ENCODE assay signal across 14 cellular contexts in genomic region chr5:172943906-172944305, GRCh38. TPM values are rescaled to one million over a fixed set of nuclear protein-coding genes. Genes with fewer than 3 reads are reported as not detected.
DNase-seq lines count a peak whose midpoint lies in the region; ATAC-seq, FAIRE-seq and TF ChIP-seq lines count a peak whose summit lies in the region.
"Had no signal": no experiment of that assay in that cellular context is flagged by ENCODE, and none has a peak within 500 bp of the region (broad histone marks: within the 10 kb centered on the region; RNA-seq: fewer than 3 reads in every experiment).

No MANE protein-coding gene starts in this region.

- H3K4me1 ChIP-seq in left ventricle myocardium inferior (peaks cover 35% of the 10 kb centered on the region), aorta (ENCODE audit: control insufficient read depth in 1 of 2, insufficient read depth in 2 of 2, low read length in 2 of 2) (no peaks in the 10 kb centered on the region)
- H3K4me1 ChIP-seq: transverse colon had no signal

- DNase-seq in left ventricle myocardium inferior (no peak), Right ventricle myocardium inferior (ENCODE audit: missing footprints) (no peak), dermis blood vessel endothelial cell (peak; percentile 66), mesothelial cell of epicardium (ENCODE audit: low spot score in 2 of 2, unreplicated experiment in 2 of 2) (no peak), aorta (peak; percentile 14 to 61), GM19239 (ENCODE audit: insufficient read length, low spot score) (no peak), sciatic nerve (ENCODE audit: low spot score) (no peak), UCSD-AML1 (lab: John Stamatoyannopoulos, UW; ENCODE audit: unreplicated experiment) (no peak)
- DNase-seq: effector memory CD4-positive, alpha-beta T cell; NCI-H1105; stimulated activated CD4-positive, alpha-beta T cell treated with anti-CD3 and anti-CD28 coated beads, Interleukin-1b, Interleukin-23, amount 100 ng/mL, for 48 hours; transverse colon had no signal

- H3K27ac ChIP-seq in left ventricle myocardium inferior (replicated peaks): peak overlapping the region; percentile 75
- no peak overlapping the region for H3K27ac ChIP-seq in aorta (ENCODE audit: low read depth in 1 of 2, low read length in 2 of 2)
- H3K27ac ChIP-seq: transverse colon had no signal

- H3K4me3 Mint-ChIP-seq in mesothelial cell of epicardium: no peak overlapping the region

- TF ChIP-seq CTCF in left ventricle myocardium inferior (IDR thresholded peaks at IDR 0.05; ENCODE audit: borderline replicate concordance) (no peak), mesothelial cell of epicardium (IDR thresholded peaks at IDR 0.05; ENCODE audit: unreplicated experiment) (no peak)

- H3K9me3 Mint-ChIP-seq in mesothelial cell of epicardium: no peaks in the 10 kb centered on the region

- FAIRE-seq in GM19239 (lab: Jason Lieb, UNC): no peak
- FAIRE-seq: A204.1, frontal cortex had no signal

- H3K27me3 Mint-ChIP-seq in mesothelial cell of epicardium (ENCODE audit: low read depth): no peaks in the 10 kb centered on the region

- H3K4me3 ChIP-seq in left ventricle myocardium inferior (no peak overlapping the region), aorta (ENCODE audit: low read length in 2 of 2) (no peak overlapping the region)
- H3K4me3 ChIP-seq: transverse colon had no signal

- peaks cover 25% of the 10 kb centered on the region for H3K36me3 Mint-ChIP-seq in mesothelial cell of epicardium

- H3K27me3 ChIP-seq in left ventricle myocardium inferior (ENCODE audit: low read depth) (no peaks in the 10 kb centered on the region), aorta (ENCODE audit: control insufficient read depth in 1 of 2, insufficient read depth in 2 of 2, low read length in 1 of 2) (no peaks in the 10 kb centered on the region)
- H3K27me3 ChIP-seq: transverse colon had no signal

- H3K9me3 ChIP-seq in left ventricle myocardium inferior (replicated peaks) (no peaks in the 10 kb centered on the region), aorta (ENCODE audit: control insufficient read depth, low read length) (no peaks in the 10 kb centered on the region)
- H3K9me3 ChIP-seq: transverse colon had no signal

- H3K27ac Mint-ChIP-seq in mesothelial cell of epicardium: peak overlapping the region; percentile 36

- intact Hi-C loops in left ventricle myocardium inferior (cut with micrococcal nuclease): no loop called here
- intact Hi-C loops in Right ventricle myocardium inferior (cut with DNase I): no loop called here
- intact Hi-C loops in aorta (cut with DNase I): loop anchor here in 1 of 2 donors (10.0 kb wide), 1 partner anchor 479 kb away; no protein-coding TSS in a partner anchor
- intact Hi-C loops in sciatic nerve (cut with DNase I): no loop called here

- 77 to 78% methylated on average over 8 of the region's 8 CpGs for WGBS in aorta, 2 donors

- peaks cover 29% of the 10 kb centered on the region for H3K36me3 ChIP-seq in left ventricle myocardium inferior
- H3K36me3 ChIP-seq in aorta (ENCODE audit: control insufficient read depth in 1 of 2, insufficient read depth in 2 of 2, low read length in 1 of 2): peaks cover 0 to 5% of the 10 kb centered on the region in 2 donors

- peaks cover 24% of the 10 kb centered on the region for H3K4me1 Mint-ChIP-seq in mesothelial cell of epicardium

- ATAC-seq in Right ventricle myocardium inferior: no peak
- ATAC-seq in aorta (ENCODE audit: low FRiP score): no peak
- no peak for ATAC-seq in sciatic nerve

RNA-seq across cellular contexts. Expression of gene RPL26L1, which starts 15.3 kb away (rescaled TPM):
- 27.2 TPM for total RNA-seq in left ventricle myocardium inferior
- 23.9 TPM for total RNA-seq in Right ventricle myocardium inferior
- 28.4 and 31.4 TPM in 2 replicates for total RNA-seq in dermis blood vessel endothelial cell
- 43.0 to 43.9 TPM (median 43.9 TPM) in 3 replicates for total RNA-seq in mesothelial cell of epicardium
- total RNA-seq in aorta: 10 to 100 TPM; 16.7 to 31.2 TPM
- polyA plus RNA-seq in aorta: 10 to 100 TPM; 28.2 to 30.4 TPM
- 24.7 TPM for total RNA-seq in sciatic nerve

RNA-seq across cellular contexts. Expression of gene ATP6V0E1, which starts 39.7 kb away (rescaled TPM):
- 208 TPM for total RNA-seq in left ventricle myocardium inferior
- 167 TPM for total RNA-seq in Right ventricle myocardium inferior
- 213 and 253 TPM in 2 replicates for total RNA-seq in dermis blood vessel endothelial cell
- 116 to 125 TPM (median 120 TPM) in 3 replicates for total RNA-seq in mesothelial cell of epicardium
- total RNA-seq in aorta: 100 to 1,000 TPM; 183 to 192 TPM
- 100 to 1,000 TPM; 244 to 268 TPM for polyA plus RNA-seq in aorta
- 141 TPM for total RNA-seq in sciatic nerve

Comparison
In these comparisons a context has a peak if more than half of its experiments do, and no peak if none do; other contexts are left out.
1. DNase-seq: peak in dermis blood vessel endothelial cell (single experiment) and aorta (2 of 2); none in left ventricle myocardium inferior (single experiment), Right ventricle myocardium inferior (single experiment), mesothelial cell of epicardium (0 of 2), GM19239 (single experiment), sciatic nerve (single experiment) and UCSD-AML1 (single experiment).